Comparison of ENCODE assay signal across 10 cellular contexts in the genomic region with DNA sequence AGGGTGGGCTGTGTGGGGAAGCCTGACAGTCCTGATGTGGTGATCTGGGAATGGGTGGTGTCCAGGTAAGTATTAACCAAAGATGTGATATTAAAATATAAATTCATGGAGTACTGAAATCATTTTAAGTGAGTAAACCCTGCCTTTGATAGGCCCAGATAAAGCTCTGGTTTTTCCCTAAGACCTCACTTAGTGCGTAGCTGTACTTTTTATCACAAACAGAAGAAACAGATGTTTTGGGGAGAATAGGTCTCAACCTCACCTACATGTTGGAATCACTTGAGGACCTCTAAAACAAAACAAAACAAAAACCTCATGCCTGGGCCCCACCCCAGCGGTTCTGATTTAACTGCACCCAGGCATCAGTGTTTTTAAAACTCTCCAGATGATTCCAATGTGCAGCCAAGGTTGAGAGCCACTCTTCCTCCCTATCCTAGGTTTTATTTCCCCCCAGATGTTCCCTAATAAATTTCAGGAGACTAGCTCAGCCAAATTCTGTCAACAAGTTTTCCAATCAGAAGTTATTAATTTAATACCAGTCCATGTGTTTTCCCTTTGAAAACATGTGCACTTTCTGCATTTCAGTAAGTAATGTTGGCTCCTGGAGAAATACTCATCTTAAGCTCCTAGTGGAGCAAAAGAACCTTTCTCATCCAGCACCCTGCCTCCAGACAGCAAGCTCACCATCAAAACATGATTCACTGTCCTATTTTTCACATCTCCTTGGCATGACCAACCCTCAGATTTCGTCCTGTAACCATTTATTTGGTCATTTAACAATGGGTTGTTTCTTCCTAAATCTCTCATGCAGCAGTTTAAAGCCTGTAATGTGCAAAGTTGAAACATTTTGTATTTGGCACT. TPM values are rescaled to one million over a fixed set of nuclear protein-coding genes. Genes with fewer than 3 reads are reported as not detected.
A peak's percentile ranks its signal among the peaks of the same experiment; 100 is the strongest.
DNase-seq lines count a peak whose midpoint lies in the region; ATAC-seq, FAIRE-seq and TF ChIP-seq lines count a peak whose summit lies in the region.
"Had no signal": no experiment of that assay in that cellular context is flagged by ENCODE, and none has a peak within 500 bp of the region (broad histone marks: within the 10 kb centered on the region; RNA-seq: fewer than 3 reads in every experiment).

No MANE protein-coding gene starts in this region.

- H3K27ac Mint-ChIP-seq in T-helper 2 cell treated with Interferon-gamma antibody and Interleukin-4, amounts not matched to agents 5 μg/mL and 100 μg/mL, for 36 hours: peak overlapping the region; percentile 88
- H3K27ac Mint-ChIP-seq in stimulated activated memory B cell treated with anti-CD40 and anti-IgM and Interleukin-4, amounts not matched to agents 10 μg/mL and 1 μg/mL and 100 μg/mL, for 72 hours: peak overlapping the region; percentile 21

- H3K9me3 Mint-ChIP-seq in activated T-cell treated with anti-CD3 and anti-CD28 coated beads, Interleukin-2, amount 50 U/mL, for 4 hours: peaks cover 4% of the 10 kb centered on the region
- H3K9me3 Mint-ChIP-seq in T-helper 2 cell treated with Interferon-gamma antibody and Interleukin-4, amounts not matched to agents 5 μg/mL and 100 μg/mL, for 36 hours: peaks cover 15% of the 10 kb centered on the region
- H3K9me3 Mint-ChIP-seq in stimulated activated memory B cell treated with anti-CD40 and anti-IgM and Interleukin-4, amounts not matched to agents 10 μg/mL and 1 μg/mL and 100 μg/mL, for 72 hours: peaks cover 8% of the 10 kb centered on the region

- TF ChIP-seq POLR2A in H54 (IDR thresholded peaks at IDR 0.05; ENCODE audit: low read depth, low read length): no peak

- peak; percentile 11 to 21 for ATAC-seq in activated T-cell treated with anti-CD3 and anti-CD28 coated beads, Interleukin-2, amount 50 U/mL, for 4 hours
- ATAC-seq in stimulated activated memory B cell treated with anti-CD40 and anti-IgM and Interleukin-4, amounts not matched to agents 10 μg/mL and 1 μg/mL and 100 μg/mL, for 72 hours: no peak

- H3K27me3 Mint-ChIP-seq in activated T-cell treated with anti-CD3 and anti-CD28 coated beads, Interleukin-2, amount 50 U/mL, for 4 hours (ENCODE audit: low read depth): no peaks in the 10 kb centered on the region
- no peaks in the 10 kb centered on the region for H3K27me3 Mint-ChIP-seq in T-helper 2 cell treated with Interferon-gamma antibody and Interleukin-4, amounts not matched to agents 5 μg/mL and 100 μg/mL, for 36 hours (ENCODE audit: low read depth)
- no peaks in the 10 kb centered on the region for H3K27me3 Mint-ChIP-seq in stimulated activated memory B cell treated with anti-CD40 and anti-IgM and Interleukin-4, amounts not matched to agents 10 μg/mL and 1 μg/mL and 100 μg/mL, for 72 hours

- no peak for FAIRE-seq in H54 (lab: Jason Lieb, UNC)

- peaks cover 54% of the 10 kb centered on the region for H3K36me3 Mint-ChIP-seq in activated T-cell treated with anti-CD3 and anti-CD28 coated beads, Interleukin-2, amount 50 U/mL, for 4 hours (ENCODE audit: insufficient read depth)
- H3K36me3 Mint-ChIP-seq in T-helper 2 cell treated with Interferon-gamma antibody and Interleukin-4, amounts not matched to agents 5 μg/mL and 100 μg/mL, for 36 hours (ENCODE audit: low read depth): peaks cover 54% of the 10 kb centered on the region
- H3K36me3 Mint-ChIP-seq in stimulated activated memory B cell treated with anti-CD40 and anti-IgM and Interleukin-4, amounts not matched to agents 10 μg/mL and 1 μg/mL and 100 μg/mL, for 72 hours: peaks cover 36% of the 10 kb centered on the region

- peaks cover 89% of the 10 kb centered on the region for H3K4me1 Mint-ChIP-seq in activated T-cell treated with anti-CD3 and anti-CD28 coated beads, Interleukin-2, amount 50 U/mL, for 4 hours (ENCODE audit: low read depth)
- H3K4me1 Mint-ChIP-seq in T-helper 2 cell treated with Interferon-gamma antibody and Interleukin-4, amounts not matched to agents 5 μg/mL and 100 μg/mL, for 36 hours (ENCODE audit: low read depth): peaks cover 83% of the 10 kb centered on the region
- H3K4me1 Mint-ChIP-seq in stimulated activated memory B cell treated with anti-CD40 and anti-IgM and Interleukin-4, amounts not matched to agents 10 μg/mL and 1 μg/mL and 100 μg/mL, for 72 hours: peaks cover 57% of the 10 kb centered on the region

- peak overlapping the region; percentile 20 for H3K4me3 Mint-ChIP-seq in activated T-cell treated with anti-CD3 and anti-CD28 coated beads, Interleukin-2, amount 50 U/mL, for 4 hours
- peak overlapping the region; percentile 73 for H3K4me3 Mint-ChIP-seq in T-helper 2 cell treated with Interferon-gamma antibody and Interleukin-4, amounts not matched to agents 5 μg/mL and 100 μg/mL, for 36 hours
- H3K4me3 Mint-ChIP-seq in stimulated activated memory B cell treated with anti-CD40 and anti-IgM and Interleukin-4, amounts not matched to agents 10 μg/mL and 1 μg/mL and 100 μg/mL, for 72 hours: no peak overlapping the region

- DNase-seq in activated T-cell treated with anti-CD3 and anti-CD28 coated beads, Interleukin-2, amount 50 U/mL, for 4 hours: no peak
- no peak for DNase-seq in activated T-cell treated with anti-CD3 and anti-CD28 coated beads for 4 hours
- no peak for DNase-seq in T-helper 2 cell treated with Interferon-gamma antibody and Interleukin-4, amounts not matched to agents 5 μg/mL and 100 μg/mL, for 36 hours (ENCODE audit: low spot score)
- peak; percentile 18 for DNase-seq in fibroblast of gingiva (ENCODE audit: low read depth)
- DNase-seq in H54 (ENCODE audit: insufficient read length, low spot score): no peak
- no peak for DNase-seq in stimulated activated CD4-positive, alpha-beta T cell treated with anti-CD3 and anti-CD28 coated beads, Interleukin-1b, Interleukin-23, amount 100 ng/mL, for 48 hours
- DNase-seq in NCI-H1930 (lab: John Stamatoyannopoulos, UW): no peak
- DNase-seq: colonic mucosa, NCI-H446 had no signal

RNA-seq across cellular contexts. Expression of gene LRRC8C, which starts 27.4 kb away (rescaled TPM):
- 10 to 100 TPM; 59.0 to 78.1 (median 74.3) TPM for total RNA-seq in activated T-cell treated with anti-CD3 and anti-CD28 coated beads, Interleukin-2, amount 50 U/mL, for 4 hours
